In the genomic region with DNA sequence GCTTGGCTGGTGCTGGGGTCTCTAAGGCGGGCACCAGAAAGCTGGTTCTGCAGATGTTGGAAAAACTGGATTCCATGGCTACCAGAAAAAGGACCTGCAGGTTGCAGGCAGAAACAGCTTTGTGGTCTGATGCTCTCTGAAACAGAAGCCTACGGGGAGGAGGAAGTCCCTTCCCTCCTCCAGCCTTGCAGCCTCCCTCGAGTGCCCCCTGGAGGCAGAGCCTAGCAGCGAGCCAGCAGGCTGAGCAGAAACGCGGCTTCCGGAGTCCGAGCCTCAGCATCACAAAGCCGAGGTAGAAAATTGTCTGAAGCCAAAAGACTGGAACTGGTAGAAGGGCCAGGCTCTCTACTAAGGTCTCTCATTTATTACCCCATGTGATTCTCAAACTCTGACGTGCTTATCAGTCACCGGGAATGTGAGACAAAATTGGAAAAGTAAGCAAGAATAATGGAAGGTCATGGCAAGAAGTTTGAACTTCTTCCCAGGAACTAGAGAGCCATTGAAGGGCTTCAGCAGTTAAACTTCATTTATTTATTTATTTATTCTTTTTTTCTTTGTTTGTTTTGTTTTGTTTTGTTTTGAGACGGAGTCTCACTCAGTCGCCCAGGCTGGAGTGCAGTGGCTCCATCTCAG, we compare ENCODE assay signal across 8 cellular contexts.
DNase-seq lines count a peak whose midpoint lies in the region; ATAC-seq and TF ChIP-seq lines count a peak whose summit lies in the region.

No MANE protein-coding gene starts in this region.

- no peaks in the 10 kb centered on the region for H3K27me3 Mint-ChIP-seq in central memory CD8-positive, alpha-beta T cell

- H3K4me1 Mint-ChIP-seq in central memory CD8-positive, alpha-beta T cell: peaks cover 16% of the 10 kb centered on the region

- H3K36me3 Mint-ChIP-seq in central memory CD8-positive, alpha-beta T cell (ENCODE audit: insufficient read depth): no peaks in the 10 kb centered on the region

- TF ChIP-seq CTCF in AG10803 (conservative IDR thresholded peaks at IDR 0.05; ENCODE audit: low read length): peak; percentile 97

- DNase-seq in AG10803 (ENCODE audit: low read depth): peak; percentile 76
- DNase-seq in NCI-H446 treated with DMSO at 0.1 percent for 48 hours (lab: John Stamatoyannopoulos, UW): peak; percentile 66
- DNase-seq in activated CD4-positive, CD25-positive, alpha-beta regulatory T cell treated with anti-CD3 and anti-CD28 coated beads, Interleukin-2, amount 50 U/mL, for 72 hours: peak; percentile 95
- peak; percentile 78 to 87 for DNase-seq in central memory CD8-positive, alpha-beta T cell (ENCODE audit: low spot score in 2 of 2)
- DNase-seq in left kidney (ENCODE audit: low read depth, low spot score): peak; percentile 95
- DNase-seq in stimulated activated CD4-positive, alpha-beta T cell treated with anti-CD3 and anti-CD28 coated beads, Interleukin-4, amount 100 ng/mL, for 4 hours: peak; percentile 84 to 90

- no peaks in the 10 kb centered on the region for H3K9me3 Mint-ChIP-seq in central memory CD8-positive, alpha-beta T cell

- no peak overlapping the region for H3K4me3 ChIP-seq in AG10803 (ENCODE audit: low read length)

- no peak overlapping the region for H3K27ac Mint-ChIP-seq in central memory CD8-positive, alpha-beta T cell (ENCODE audit: low read depth)

- no peak overlapping the region for H3K4me3 Mint-ChIP-seq in central memory CD8-positive, alpha-beta T cell

- peak; percentile 93 for ATAC-seq in GM18907 (IDR thresholded peaks at IDR 0.05; ENCODE audit: unreplicated experiment)
- peak; percentile 91 for ATAC-seq in HG03103 (IDR thresholded peaks at IDR 0.05; ENCODE audit: low read depth, unreplicated experiment)
- ATAC-seq in central memory CD8-positive, alpha-beta T cell (replicated peaks; ENCODE audit: extremely low read depth, poor library complexity, severe bottlenecking): peak; percentile 86
